In genomic region chr19:29623726-29624488, GRCh38 we compare ENCODE assay signal across 13 cellular contexts. TPM values are rescaled to one million over a fixed set of nuclear protein-coding genes. Genes with fewer than 3 reads are reported as not detected.
DNase-seq lines count a peak whose midpoint lies in the region; ATAC-seq and TF ChIP-seq lines count a peak whose summit lies in the region.
"Had no signal": no experiment of that assay in that cellular context is flagged by ENCODE, and none has a peak within 500 bp of the region (broad histone marks: within the 10 kb centered on the region; RNA-seq: fewer than 3 reads in every experiment).

No MANE protein-coding gene starts in this region.

- H3K9me3 ChIP-seq in BLaER1 treated with 17β-estradiol and CSF1 and Interleukin-3, amounts not matched to agents 10 nM and 100 nM (replicated peaks in 1 of 11), result no peaks in the 10 kb centered on the region
- H3K9me3 ChIP-seq in KOPT-K1 (ENCODE audit: insufficient read depth, low read length, poor library complexity, severe bottlenecking) (no peaks in the 10 kb centered on the region), left ventricle myocardium inferior (replicated peaks) (no peaks in the 10 kb centered on the region)
- H3K9me3 ChIP-seq: esophagus muscularis mucosa, upper lobe of left lung had no signal

- ATAC-seq in esophagus mucosa (no peak), GM21786 (IDR thresholded peaks at IDR 0.05; ENCODE audit: unreplicated experiment) (no peak), HG02763 (IDR thresholded peaks at IDR 0.05; ENCODE audit: unreplicated experiment) (no peak)

- peak overlapping the region; percentile 69 to 92 (median 87) for H3K4me2 ChIP-seq in BLaER1 treated with 17β-estradiol and CSF1 and Interleukin-3, amounts not matched to agents 10 nM and 100 nM

- peak overlapping the region in 9 of 11 experiments; percentile 21 to 76 (median 57); a peak in 15 of 22 replicates for H3K27ac ChIP-seq in BLaER1 treated with 17β-estradiol and CSF1 and Interleukin-3, amounts not matched to agents 10 nM and 100 nM
- H3K27ac ChIP-seq in KOPT-K1 (ENCODE audit: low read depth, low read length, poor library complexity, severe bottlenecking), result peak overlapping the region; percentile 25
- no peak overlapping the region for H3K27ac ChIP-seq in left ventricle myocardium inferior (replicated peaks)
- H3K27ac ChIP-seq: esophagus muscularis mucosa had no signal

- H3K4me1 Mint-ChIP-seq in progenitor cell of endocrine pancreas (ENCODE audit: low read depth), result peaks cover 23% of the 10 kb centered on the region
- H3K4me1 Mint-ChIP-seq: nephron had no signal

- H4K20me1 ChIP-seq in BLaER1 treated with 17β-estradiol and CSF1 and Interleukin-3, amounts not matched to agents 10 nM and 100 nM, result no peaks in the 10 kb centered on the region

- intact Hi-C loops in left ventricle myocardium inferior (cut with micrococcal nuclease), result no loop called here

- H3K9me3 Mint-ChIP-seq in progenitor cell of endocrine pancreas (ENCODE audit: low read depth), result no peaks in the 10 kb centered on the region
- H3K9me3 Mint-ChIP-seq: nephron had no signal

- peak overlapping the region in 5 of 10 experiments; percentile 1 to 62 (median 37); a peak in 9 of 20 replicates for H3K4me3 ChIP-seq in BLaER1 treated with 17β-estradiol and CSF1 and Interleukin-3, amounts not matched to agents 10 nM and 100 nM
- H3K4me3 ChIP-seq in left ventricle myocardium inferior, result no peak overlapping the region
- H3K4me3 ChIP-seq: esophagus muscularis mucosa had no signal

- no peaks in the 10 kb centered on the region for H3K27me3 ChIP-seq in BLaER1 treated with 17β-estradiol and CSF1 and Interleukin-3, amounts not matched to agents 10 nM and 100 nM
- H3K27me3 ChIP-seq in left ventricle myocardium inferior (ENCODE audit: low read depth), result peaks cover 4% of the 10 kb centered on the region
- H3K27me3 ChIP-seq: upper lobe of left lung had no signal

- TF ChIP-seq CTCF in progenitor cell of endocrine pancreas (IDR thresholded peaks at IDR 0.05; ENCODE audit: unreplicated experiment), result no peak
- TF ChIP-seq CTCF in left ventricle myocardium inferior (IDR thresholded peaks at IDR 0.05; ENCODE audit: borderline replicate concordance), result no peak

- DNase-seq in activated T-helper 9 cell treated with anti-CD3 and anti-CD28 coated beads, Interleukin-2, amount 50 U/mL, for 16 hours (ENCODE audit: low read depth), result peak; percentile 51
- DNase-seq in progenitor cell of endocrine pancreas (ENCODE audit: low spot score, unreplicated experiment) (no peak), left ventricle myocardium inferior (no peak)
- DNase-seq: NCI-H1417 treated with DMSO at 0.1 percent for 48 hours, upper lobe of left lung had no signal

- H3K4me1 ChIP-seq in BLaER1 treated with 17β-estradiol and CSF1 and Interleukin-3, amounts not matched to agents 10 nM and 100 nM, result peaks cover 57 to 89% (median 72%) of the 10 kb centered on the region in 10 experiments
- H3K4me1 ChIP-seq in left ventricle myocardium inferior, result no peaks in the 10 kb centered on the region
- H3K4me1 ChIP-seq: esophagus muscularis mucosa, upper lobe of left lung had no signal

- H3K27ac Mint-ChIP-seq in progenitor cell of endocrine pancreas, result peak overlapping the region; percentile 99
- H3K27ac Mint-ChIP-seq: B cell had no signal

- H3K36me3 Mint-ChIP-seq in progenitor cell of endocrine pancreas (ENCODE audit: insufficient read depth), result no peaks in the 10 kb centered on the region

- peaks cover 4% of the 10 kb centered on the region for H3K27me3 Mint-ChIP-seq in progenitor cell of endocrine pancreas

- peak overlapping the region in 10 of 11 experiments; percentile 1 to 63 (median 38); a peak in 13 of 22 replicates for H3K9ac ChIP-seq in BLaER1 treated with 17β-estradiol and CSF1 and Interleukin-3, amounts not matched to agents 10 nM and 100 nM

- H3K4me3 Mint-ChIP-seq in progenitor cell of endocrine pancreas (ENCODE audit: low read depth), result no peak overlapping the region
- H3K4me3 Mint-ChIP-seq: B cell, nephron had no signal

- no peaks in the 10 kb centered on the region for H3K36me3 ChIP-seq in BLaER1 treated with 17β-estradiol and CSF1 and Interleukin-3, amounts not matched to agents 10 nM and 100 nM
- no peaks in the 10 kb centered on the region for H3K36me3 ChIP-seq in KOPT-K1 (ENCODE audit: insufficient read depth, low read length)
- no peaks in the 10 kb centered on the region for H3K36me3 ChIP-seq in left ventricle myocardium inferior
- H3K36me3 ChIP-seq: esophagus muscularis mucosa, upper lobe of left lung had no signal

RNA-seq across cellular contexts. Expression of gene POP4, which starts 17.8 kb away (rescaled TPM):
- total RNA-seq in progenitor cell of endocrine pancreas (52.6 and 52.7 TPM in 2 replicates), esophagus mucosa (49.3 TPM), left ventricle myocardium inferior (53.9 TPM)

RNA-seq across cellular contexts. Expression of gene PLEKHF1, which starts 41.4 kb away (rescaled TPM):
- total RNA-seq in progenitor cell of endocrine pancreas (7.9 and 9.6 TPM in 2 replicates), esophagus mucosa (4.4 TPM), left ventricle myocardium inferior (27.8 TPM)
